Comparison of ENCODE assay signal across 12 cellular contexts in genomic region chr13:41496420-41497234, GRCh38. TPM values are rescaled to one million over a fixed set of nuclear protein-coding genes. Genes with fewer than 3 reads are reported as not detected.
DNase-seq lines count a peak whose midpoint lies in the region; ATAC-seq and TF ChIP-seq lines count a peak whose summit lies in the region.
"Had no signal": no experiment of that assay in that cellular context is flagged by ENCODE, and none has a peak within 500 bp of the region (broad histone marks: within the 10 kb centered on the region; RNA-seq: fewer than 3 reads in every experiment).

No MANE protein-coding gene starts in this region.

- no peak for DNase-seq in heart right ventricle
- no peak for DNase-seq in Right ventricle myocardium superior
- peak; percentile 84 for DNase-seq in fibroblast of peridontal ligament (ENCODE audit: extremely low read depth)
- no peak for DNase-seq in upper lobe of right lung
- DNase-seq in posterior vena cava (ENCODE audit: low spot score), result no peak
- DNase-seq in NCI-H2227 treated with DMSO at 0.1 percent for 48 hours (lab: John Stamatoyannopoulos, UW), result no peak
- DNase-seq: erythroblast, NCI-H1048, NCI-H526 had no signal

- TF ChIP-seq CTCF in heart right ventricle (IDR thresholded peaks at IDR 0.05), result no peak
- no peak for TF ChIP-seq CTCF in OCI-LY1 (IDR thresholded peaks at IDR 0.05; ENCODE audit: low read length)
- TF ChIP-seq CTCF in upper lobe of right lung (IDR thresholded peaks at IDR 0.05), result no peak

- H4K20me1 ChIP-seq in OCI-LY1 (ENCODE audit: insufficient read depth, low read length), result no peaks in the 10 kb centered on the region

- no peaks in the 10 kb centered on the region for H3K79me2 ChIP-seq in OCI-LY1 (ENCODE audit: insufficient read depth, low read length)

- no peaks in the 10 kb centered on the region for H3K27me3 ChIP-seq in heart right ventricle
- no peaks in the 10 kb centered on the region for H3K27me3 ChIP-seq in OCI-LY1 (ENCODE audit: insufficient read depth, low read length)
- no peaks in the 10 kb centered on the region for H3K27me3 ChIP-seq in upper lobe of right lung
- H3K27me3 ChIP-seq: breast epithelium had no signal

- H3K9me3 ChIP-seq in heart right ventricle (no peaks in the 10 kb centered on the region), OCI-LY1 (ENCODE audit: low read length) (no peaks in the 10 kb centered on the region), upper lobe of right lung (no peaks in the 10 kb centered on the region)
- H3K9me3 ChIP-seq: breast epithelium had no signal

- peak overlapping the region; percentile 2; the same call in 1 of the 2 replicates for H3K9ac ChIP-seq in OCI-LY1 (ENCODE audit: low read length)

- no peak overlapping the region for H3K4me3 ChIP-seq in heart right ventricle
- H3K4me3 ChIP-seq in OCI-LY1 (ENCODE audit: low read depth, low read length, poor library complexity, severe bottlenecking), result no peak overlapping the region
- H3K4me3 ChIP-seq in upper lobe of right lung, result no peak overlapping the region
- H3K4me3 ChIP-seq: breast epithelium had no signal

- H3K36me3 ChIP-seq in heart right ventricle (no peaks in the 10 kb centered on the region), OCI-LY1 (ENCODE audit: insufficient read depth, low read length) (no peaks in the 10 kb centered on the region), upper lobe of right lung (no peaks in the 10 kb centered on the region)
- H3K36me3 ChIP-seq: breast epithelium had no signal

- H3K4me2 ChIP-seq in OCI-LY1 (ENCODE audit: low read length), result peak overlapping the region; percentile 1; the same call in 1 of the 2 replicates

- no peak overlapping the region for H2AFZ ChIP-seq in OCI-LY1 (ENCODE audit: low read length)

- 0 out of 2 replicates have a peak, but pooled peaks cover 3% of the 10 kb centered on the region for H3F3A ChIP-seq in OCI-LY1 (ENCODE audit: insufficient read depth, low read length)

- H3K4me1 ChIP-seq in heart right ventricle (peaks cover 16 to 64% (median 46%) of the 10 kb centered on the region in 9 donors), OCI-LY1 (ENCODE audit: insufficient read depth, low read length, severe bottlenecking) (peaks cover 100% of the 10 kb centered on the region), upper lobe of right lung (peaks cover 8% of the 10 kb centered on the region)

- WGBS in heart right ventricle, 2 donors, result 51 to 60% methylated on average over 9 of the region's 9 CpGs

- ATAC-seq in heart right ventricle (peak in 2 of 8 donors; percentile 30 to 36), Right ventricle myocardium superior (ENCODE audit: poor library complexity) (no peak), upper lobe of right lung (peak; percentile 14), HG03095 (IDR thresholded peaks at IDR 0.05; ENCODE audit: unreplicated experiment) (no peak)

- intact Hi-C loops in heart right ventricle (cut with DNase I) (loop anchor here in 3 of 10 donors (5.0 to 10.0 kb wide), 3 partner anchors 51 to 148 kb away; no protein-coding TSS in a partner anchor), Right ventricle myocardium superior (cut with DNase I) (no loop called here), upper lobe of right lung (cut with DNase I) (no loop called here), posterior vena cava (cut with DNase I) (no loop called here)

- no peaks in the 10 kb centered on the region for H3K9me2 ChIP-seq in OCI-LY1 (ENCODE audit: low read depth, low read length)

- peak overlapping the region in 7 of 10 donors; percentile 3 to 68 (median 57) for H3K27ac ChIP-seq in heart right ventricle
- peak overlapping the region; percentile 97 for H3K27ac ChIP-seq in OCI-LY1 (ENCODE audit: low read depth, low read length, poor library complexity, severe bottlenecking)
- no peak overlapping the region for H3K27ac ChIP-seq in upper lobe of right lung
- H3K27ac ChIP-seq: breast epithelium had no signal

RNA-seq across cellular contexts. Expression of gene RGCC, which starts 39.3 kb away (rescaled TPM):
- 10 to 100 TPM; 15.6 to 63.2 (median 40.0) TPM for total RNA-seq in heart right ventricle
- polyA plus RNA-seq in heart right ventricle, result 10 to 100 TPM; 48.3 to 61.8 TPM
- 33.2 TPM for total RNA-seq in Right ventricle myocardium superior
- 752 TPM for total RNA-seq in upper lobe of right lung
- total RNA-seq in posterior vena cava, result 10 to 100 TPM; 29.6 to 68.3 TPM

Comparison
In these comparisons a context has a peak if more than half of its experiments do, and no peak if none do; other contexts are left out.
1. RNA of gene RGCC, which starts 39.3 kb away (total RNA-seq): 752 TPM in upper lobe of right lung (single experiment); 29.6 to 68.3 TPM in posterior vena cava, 15.6 to 63.2 TPM in heart right ventricle and 33.2 TPM in Right ventricle myocardium superior (single experiment); every median in the first group is over 10 times any median in the second.